In the genomic region with DNA sequence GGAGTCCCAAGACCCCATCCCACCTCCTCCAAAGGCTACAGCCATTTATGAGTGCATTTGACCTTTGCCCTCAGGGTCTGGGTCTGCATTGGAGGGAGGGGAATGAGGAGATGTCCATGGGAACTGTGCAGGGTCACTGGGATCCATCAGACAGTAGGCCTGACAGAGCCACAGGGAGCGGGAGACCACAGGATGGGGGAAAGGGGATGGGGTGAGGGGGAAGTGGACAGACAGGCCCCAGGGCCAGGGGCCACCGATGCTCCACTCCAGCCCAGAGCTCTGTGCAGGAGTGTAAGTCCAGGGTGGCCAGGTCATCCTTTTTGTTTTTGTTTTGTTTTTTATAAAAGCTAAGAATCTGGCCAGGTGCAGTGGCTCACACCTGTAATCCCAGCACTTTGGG, we compare ENCODE assay signal across 17 cellular contexts.
DNase-seq lines count a peak whose midpoint lies in the region; FAIRE-seq and TF ChIP-seq lines count a peak whose summit lies in the region.
"Had no signal": no experiment of that assay in that cellular context is flagged by ENCODE, and none has a peak within 500 bp of the region (broad histone marks: within the 10 kb centered on the region; RNA-seq: fewer than 3 reads in every experiment).

No MANE protein-coding gene starts in this region.

- H3K36me3 ChIP-seq in kidney (ENCODE audit: control insufficient read depth in 1 of 2, insufficient read depth in 2 of 2, low read length in 2 of 2) (no peaks in the 10 kb centered on the region), spleen (no peaks in the 10 kb centered on the region)
- H3K36me3 ChIP-seq: BLaER1 had no signal

- peaks cover 0 to 6% (median 0%) of the 10 kb centered on the region in 7 donors for H3K27me3 ChIP-seq in spleen (replicated peaks in 1 of 7)
- H3K27me3 ChIP-seq: BLaER1 had no signal

- TF ChIP-seq POLR2A in spleen (IDR thresholded peaks at IDR 0.05), result no peak

- H3K9ac ChIP-seq in kidney (ENCODE audit: low read length in 2 of 2), result no peak overlapping the region
- H3K9ac ChIP-seq: BLaER1 had no signal

- H3K4me1 ChIP-seq in kidney (ENCODE audit: control insufficient read depth in 1 of 2, insufficient read depth in 1 of 2, low read depth in 1 of 2, low read length in 2 of 2) (no peaks in the 10 kb centered on the region), spleen (no peaks in the 10 kb centered on the region)
- H3K4me1 ChIP-seq: BLaER1 had no signal

- intact Hi-C loops in kidney (cut with DNase I) (no loop called here), spleen (cut with DNase I; ENCODE audit: low total_unique reads) (no loop called here)

- DNase-seq in activated effector memory CD4-positive, alpha-beta T cell treated with anti-CD3 and anti-CD28 coated beads, Interleukin-2, amount 50 U/mL, for 16 hours, result peak; percentile 28
- no peak for DNase-seq in activated effector memory CD4-positive, alpha-beta T cell treated with Interleukin-2 at 50 U/mL for 16 hours
- DNase-seq in D341Med (ENCODE audit: low spot score) (peak; percentile 15), kidney (peak; percentile 15), spleen (peak; percentile 52), DMS 273 treated with DMSO at 0.1 percent for 48 hours (lab: John Stamatoyannopoulos, UW) (no peak), NCI-H128 (lab: John Stamatoyannopoulos, UW; ENCODE audit: unreplicated experiment) (no peak)
- DNase-seq: 8988T; AML-193; Calu3; CD4-positive, alpha-beta T cell; DMS153; DMS79 treated with DMSO at 0.1 percent for 48 hours; EL had no signal

- TF ChIP-seq CTCF in kidney (IDR thresholded peaks at IDR 0.05; ENCODE audit: borderline replicate concordance, extremely low read depth, insufficient read depth), result no peak
- no peak for TF ChIP-seq CTCF in spleen (IDR thresholded peaks at IDR 0.05 in 8 of 11, conservative IDR thresholded peaks at IDR 0.05 in 3 of 11)

- H3K4me3 ChIP-seq in kidney (ENCODE audit: low read length in 2 of 2) (no peak overlapping the region), spleen (no peak overlapping the region)
- H3K4me3 ChIP-seq: BLaER1 had no signal

- no peaks in the 10 kb centered on the region for H3K9me3 ChIP-seq in kidney (ENCODE audit: control insufficient read depth in 1 of 2, low read length in 2 of 2)
- no peaks in the 10 kb centered on the region for H3K9me3 ChIP-seq in spleen
- H3K9me3 ChIP-seq: BLaER1 had no signal

- WGBS in spleen, 5 donors, result 52 to 86% (median 84%) methylated on average over 2 of the region's 2 CpGs

- H3K27ac ChIP-seq in kidney (ENCODE audit: low read depth in 2 of 2, low read length in 2 of 2) (no peak overlapping the region), spleen (no peak overlapping the region)
- H3K27ac ChIP-seq: BLaER1 had no signal

- no peak for FAIRE-seq in kidney (lab: Jason Lieb, UNC)
- FAIRE-seq: G401.6, GM12891 had no signal

Comparison
In these comparisons a context has a peak if more than half of its experiments do, and no peak if none do; other contexts are left out.
1. DNase-seq: peak in activated effector memory CD4-positive, alpha-beta T cell treated with anti-CD3 and anti-CD28 coated beads, Interleukin-2, amount 50 U/mL, for 16 hours (single experiment), D341Med (single experiment), kidney (single experiment) and spleen (single experiment); none in activated effector memory CD4-positive, alpha-beta T cell treated with Interleukin-2 at 50 U/mL for 16 hours (single experiment), DMS 273 treated with DMSO at 0.1 percent for 48 hours (single experiment) and NCI-H128 (single experiment).